In genomic region chr11:2837651-2838050, GRCh38 we compare ENCODE assay signal across 1 cellular context.
TF ChIP-seq lines count a peak whose summit lies in the region.

No MANE protein-coding gene starts in this region.

TF ChIP-seq in HepG2, 621 proteins besides CTCF, POLR2A, EP300 and RAD21:
- TF ChIP-seq ZFP91 (CRISPR knock-in tag; IDR thresholded peaks at IDR 0.05; ENCODE audit: borderline replicate concordance) (peak; percentile 34; the same call in 1 of the 2 replicates), PAX8 (CRISPR knock-in tag; IDR thresholded peaks at IDR 0.05; ENCODE audit: borderline replicate concordance) (no peak), ZFP41 (CRISPR knock-in tag; IDR thresholded peaks at IDR 0.05; ENCODE audit: borderline replicate concordance) (no peak)
